In the genomic region with DNA sequence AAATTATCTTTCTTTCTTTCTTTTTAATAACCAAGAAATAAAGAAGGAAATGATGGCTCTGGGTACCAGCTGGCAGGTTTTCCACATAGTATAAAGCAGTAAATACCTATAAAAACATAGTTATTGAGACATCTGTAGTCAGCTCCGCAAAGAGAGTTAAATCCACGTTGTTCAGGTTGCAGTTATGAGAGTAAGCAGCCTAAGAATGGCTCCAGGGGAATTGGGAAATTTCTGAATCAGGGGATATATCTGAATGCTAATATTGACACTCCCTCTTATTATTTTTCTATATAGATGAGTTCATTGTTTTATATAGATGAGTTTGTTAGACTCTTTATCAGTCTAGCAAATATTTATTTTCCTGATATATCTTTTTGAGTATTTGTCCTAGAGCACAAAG, we compare ENCODE assay signal across 28 cellular contexts.
DNase-seq lines count a peak whose midpoint lies in the region; ATAC-seq, FAIRE-seq and TF ChIP-seq lines count a peak whose summit lies in the region.
"Had no signal": no experiment of that assay in that cellular context is flagged by ENCODE, and none has a peak within 500 bp of the region (broad histone marks: within the 10 kb centered on the region; RNA-seq: fewer than 3 reads in every experiment).

No MANE protein-coding gene starts in this region.

- H3K79me2 ChIP-seq in PC-3 (ENCODE audit: low read length) (no peaks in the 10 kb centered on the region), osteoblast (ENCODE audit: insufficient read depth, low read length) (no peaks in the 10 kb centered on the region)

- no peak for FAIRE-seq in small intestine (lab: Jason Lieb, UNC)
- FAIRE-seq: A204.1, GM12878, GM12892, GM18507, GM19239 had no signal

- intact Hi-C loops in PC-3 (cut with micrococcal nuclease) (no loop called here), left cardiac atrium (cut with DNase I) (no loop called here), breast epithelium (cut with DNase I; ENCODE audit: low total_unique reads) (no loop called here)

- POLR2A ChIA-PET in PC-3 (lab: Charles Lee; ENCODE audit: unreplicated experiment): no interaction called here

- peaks cover 55% of the 10 kb centered on the region for H3K4me1 ChIP-seq in PC-3 (ENCODE audit: insufficient read depth, low read length)
- H3K4me1 ChIP-seq in osteoblast (ENCODE audit: insufficient read depth, low read length): no peaks in the 10 kb centered on the region
- peaks cover 2 to 4% of the 10 kb centered on the region in 2 donors for H3K4me1 ChIP-seq in small intestine (ENCODE audit: control insufficient read depth in 2 of 2, insufficient read depth in 1 of 2, low read depth in 1 of 2, low read length in 1 of 2)
- H3K4me1 ChIP-seq in breast epithelium: no peaks in the 10 kb centered on the region
- H3K4me1 ChIP-seq: BE2C had no signal

- ATAC-seq in PC-3 (no peak), left cardiac atrium (no peak)
- ATAC-seq: GM12878 had no signal

- DNase-seq in PC-3 (peak; percentile 55), osteoblast (ENCODE audit: insufficient read length, low spot score, missing footprints) (peak; percentile 48), small intestine (peak; percentile 24), left cardiac atrium (no peak), HUDEP-2 (lab: John Stamatoyannopoulos, UW; ENCODE audit: unreplicated experiment in 76 of 76) (no peak), breast epithelium (ENCODE audit: low spot score in 2 of 2) (no peak)
- DNase-seq: 8988T; ACHN; BE2C; C1 segment of cervical spinal cord; CD4-positive, alpha-beta memory T cell; CD4-positive, CD25-positive, alpha-beta regulatory T cell; CD8-positive, alpha-beta memory T cell; COR-L47; DMS 273 treated with DMSO at 0.1 percent for 48 hours; DMS153; DMS53; DMS79; DND-41; EL; GDM1 had no signal

- CTCF ChIA-PET in PC-3 (lab: Charles Lee): no interaction called here

- H3K4me3 ChIP-seq in PC-3 (ENCODE audit: low read length) (no peak overlapping the region), osteoblast (ENCODE audit: insufficient read depth, low read length) (no peak overlapping the region), small intestine (ENCODE audit: low read depth in 1 of 2, low read length in 2 of 2) (no peak overlapping the region), breast epithelium (no peak overlapping the region)
- H3K4me3 ChIP-seq: BLaER1, GM12878 had no signal

- H3K27ac ChIP-seq in 22Rv1 (peak overlapping the region; percentile 100), PC-3 (ENCODE audit: low read length) (peak overlapping the region; percentile 73), osteoblast (ENCODE audit: low read depth, low read length) (no peak overlapping the region), small intestine (ENCODE audit: low read depth in 1 of 2, low read length in 1 of 2) (no peak overlapping the region), breast epithelium (no peak overlapping the region)
- H3K27ac ChIP-seq: BLaER1 had no signal

- no peaks in the 10 kb centered on the region for H3K27me3 ChIP-seq in PC-3 (ENCODE audit: low read length)
- H3K27me3 ChIP-seq in osteoblast (ENCODE audit: insufficient read depth, low read length): no peaks in the 10 kb centered on the region
- no peaks in the 10 kb centered on the region for H3K27me3 ChIP-seq in small intestine (ENCODE audit: control insufficient read depth in 2 of 2, insufficient read depth in 2 of 2, low read length in 2 of 2)
- no peaks in the 10 kb centered on the region for H3K27me3 ChIP-seq in breast epithelium
- H3K27me3 ChIP-seq: BE2C, BLaER1 had no signal

- TF ChIP-seq CTCF in 22Rv1 (IDR thresholded peaks at IDR 0.05) (no peak), PC-3 (conservative IDR thresholded peaks at IDR 0.05; ENCODE audit: low read depth, low read length) (no peak), osteoblast (IDR thresholded peaks at IDR 0.05; ENCODE audit: extremely low read depth, low read depth, low read length) (no peak), breast epithelium (IDR thresholded peaks at IDR 0.05) (no peak)

- no peak overlapping the region for H3K9ac ChIP-seq in PC-3 (ENCODE audit: low read length)
- H3K9ac ChIP-seq: BLaER1 had no signal

- no peaks in the 10 kb centered on the region for H3K9me2 ChIP-seq in PC-3 (replicated peaks; ENCODE audit: low read length)

- H3K36me3 ChIP-seq in PC-3 (ENCODE audit: low read depth, low read length): no peaks in the 10 kb centered on the region
- no peaks in the 10 kb centered on the region for H3K36me3 ChIP-seq in osteoblast (ENCODE audit: insufficient read depth, low read length)
- no peaks in the 10 kb centered on the region for H3K36me3 ChIP-seq in small intestine (ENCODE audit: control insufficient read depth in 2 of 2, insufficient read depth in 2 of 2, low read length in 2 of 2)
- no peaks in the 10 kb centered on the region for H3K36me3 ChIP-seq in breast epithelium
- H3K36me3 ChIP-seq: BE2C, BLaER1 had no signal

- H3K9me3 ChIP-seq in PC-3 (ENCODE audit: low read length): no peaks in the 10 kb centered on the region
- no peaks in the 10 kb centered on the region for H3K9me3 ChIP-seq in osteoblast (ENCODE audit: low read depth, low read length)
- H3K9me3 ChIP-seq in small intestine (ENCODE audit: control insufficient read depth, low read depth): no peaks in the 10 kb centered on the region
- no peaks in the 10 kb centered on the region for H3K9me3 ChIP-seq in breast epithelium
- H3K9me3 ChIP-seq: BE2C, BLaER1 had no signal

- peaks cover under 1% of the 10 kb centered on the region for H3F3A ChIP-seq in PC-3 (ENCODE audit: low read length, unreplicated experiment)

- BruUV-seq in PC-3 (replicated peaks; lab: Mats Ljungman, UMichigan): no TSS peak

- H2AFZ ChIP-seq in PC-3 (ENCODE audit: low read length) (no peak overlapping the region), osteoblast (ENCODE audit: low read length) (no peak overlapping the region)

- WGBS in small intestine, 3 donors: 31 to 48% (median 31%) methylated on average over 2 of the region's 2 CpGs

- H4K20me1 ChIP-seq in PC-3 (ENCODE audit: low read length) (no peaks in the 10 kb centered on the region), osteoblast (ENCODE audit: insufficient read depth, low read length) (no peaks in the 10 kb centered on the region)
- H4K20me1 ChIP-seq: BLaER1 had no signal

- H3K4me2 ChIP-seq in PC-3 (ENCODE audit: low read length) (no peak overlapping the region), osteoblast (ENCODE audit: insufficient read depth, low read length) (no peak overlapping the region)
- H3K4me2 ChIP-seq: BLaER1 had no signal

- TF ChIP-seq POLR2A in breast epithelium (IDR thresholded peaks at IDR 0.05): no peak

Comparison
In these comparisons a context has a peak if more than half of its experiments do, and no peak if none do; other contexts are left out.
1. H3K27ac ChIP-seq: peak in 22Rv1 (single experiment) and PC-3 (single experiment); none in osteoblast (single experiment), small intestine (0 of 2) and breast epithelium (0 of 2).
2. DNase-seq: peak in PC-3 (single experiment), osteoblast (single experiment) and small intestine (single experiment); none in left cardiac atrium (single experiment), HUDEP-2 (0 of 76) and breast epithelium (0 of 2).